ENCODE assay signal across 30 cellular contexts in genomic region chr1:71417421-71417820, GRCh38.
"Had no signal": no experiment of that assay in that cellular context is flagged by ENCODE, and none has a peak within 500 bp of the region (broad histone marks: within the 10 kb centered on the region; RNA-seq: fewer than 3 reads in every experiment).

No MANE protein-coding gene starts in this region.

- H3K27me3 ChIP-seq: adrenal gland, body of pancreas, esophagus squamous epithelium, gastroesophageal sphincter, heart right ventricle, hepatocyte had no signal

- H3K4me1 ChIP-seq: adrenal gland, body of pancreas, esophagus squamous epithelium, gastroesophageal sphincter had no signal

- H3K4me3 ChIP-seq: adrenal gland, body of pancreas, esophagus squamous epithelium, gastroesophageal sphincter, heart right ventricle, hepatocyte had no signal

- ATAC-seq: activated CD4-positive, CD25-positive, alpha-beta regulatory T cell treated with anti-CD3 and anti-CD28 coated beads, Interleukin-2, amount 50 U/mL, for 24 hours; activated CD8-positive, alpha-beta T cell treated with anti-CD3 and anti-CD28 coated beads for 36 hours; activated naive CD8-positive, alpha-beta T cell treated with anti-CD3 and anti-CD28 coated beads, Interleukin-2, amount 50 U/mL, for 24 hours; activated T-cell treated with anti-CD3 and anti-CD28 coated beads, Interleukin-2, amount 50 U/mL, for 4 hours; activated T-helper 17 cell treated with anti-CD3 and anti-CD28 coated beads, Interleukin-2, amount 50 U/mL, for 72 hours; body of pancreas; effector memory CD8-positive, alpha-beta T cell; gastroesophageal sphincter; heart right ventricle had no signal

- H3K9me3 ChIP-seq: adrenal gland, body of pancreas, esophagus squamous epithelium, gastroesophageal sphincter, heart right ventricle had no signal

- H3K27ac ChIP-seq: adrenal gland, body of pancreas, esophagus squamous epithelium, gastroesophageal sphincter, heart right ventricle, hepatocyte, WERI-Rb-1 had no signal

- H3K36me3 ChIP-seq: adrenal gland, esophagus squamous epithelium, gastroesophageal sphincter, heart right ventricle, WERI-Rb-1 had no signal

- DNase-seq: activated B cell treated with CpG ODN at 0.5 μM for 24 hours; activated CD4-positive, alpha-beta T cell treated with anti-CD3 and anti-CD28 coated beads for 48 hours; activated CD4-positive, alpha-beta T cell treated with anti-CD3 and anti-CD28 coated beads, Interleukin-2, amount 50 U/mL, for 1 hour; activated CD4-positive, alpha-beta T cell treated with anti-CD3 and anti-CD28 coated beads, Interleukin-2, amount 50 U/mL, for 48 hours; activated CD8-positive, alpha-beta memory T cell treated with anti-CD3 and anti-CD28 coated beads for 24 hours; activated CD8-positive, alpha-beta T cell treated with anti-CD3 and anti-CD28 coated beads for 36 hours; activated effector memory CD4-positive, alpha-beta T cell treated with Interleukin-2 at 50 U/mL for 16 hours; activated naive CD4-positive, alpha-beta T cell treated with anti-CD3 and anti-CD28 coated beads for 36 hours; activated naive CD8-positive, alpha-beta T cell treated with anti-CD3 and anti-CD28 coated beads for 36 hours; activated naive CD8-positive, alpha-beta T cell treated with anti-CD3 and anti-CD28 coated beads, Interleukin-2, amount 50 U/mL, for 24 hours; activated T-cell treated with anti-CD3 and anti-CD28 coated beads, Interleukin-2, amount 50 U/mL, for 4 hours; adrenal gland; amygdala; aorta; body of pancreas; caudate nucleus; cortex of kidney; dermis blood vessel endothelial cell; effector CD4-positive, alpha-beta T cell; effector memory CD8-positive, alpha-beta T cell; esophagus squamous epithelium; foreskin melanocyte; heart right ventricle; T1000; WERI-Rb-1 had no signal

- FAIRE-seq: colon had no signal
